Comparison of ENCODE assay signal across 9 cellular contexts in genomic region chr9:93951655-93952118, GRCh38. TPM values are rescaled to one million over a fixed set of nuclear protein-coding genes. Genes with fewer than 3 reads are reported as not detected.
A peak's percentile ranks its signal among the peaks of the same experiment; 100 is the strongest.
DNase-seq lines count a peak whose midpoint lies in the region; ATAC-seq and TF ChIP-seq lines count a peak whose summit lies in the region.
"Had no signal": no experiment of that assay in that cellular context is flagged by ENCODE, and none has a peak within 500 bp of the region (broad histone marks: within the 10 kb centered on the region; RNA-seq: fewer than 3 reads in every experiment).

No MANE protein-coding gene starts in this region.

- peaks cover 73% of the 10 kb centered on the region for H3K4me1 Mint-ChIP-seq in dendritic cell treated with granulocyte-macrophage colony-stimulating factor and Interleukin-4, amounts not matched to agents 40 ng/mL and 50 ng/mL, for 4 days (ENCODE audit: low read depth)
- H3K4me1 Mint-ChIP-seq in nephron progenitor cell = peaks cover 41% of the 10 kb centered on the region

- no peak for TF ChIP-seq CTCF in nephron progenitor cell (IDR thresholded peaks at IDR 0.05)

- intact Hi-C loops in Right ventricle myocardium inferior (cut with DNase I) = no loop called here
- intact Hi-C loops in cardiac septum (cut with DNase I) = no loop called here
- intact Hi-C loops in dendritic cell treated with granulocyte-macrophage colony-stimulating factor and Interleukin-4, amounts not matched to agents 40 ng/mL and 50 ng/mL, for 4 days (cut with micrococcal nuclease) = no loop called here

- no peaks in the 10 kb centered on the region for H3K4me1 ChIP-seq in urinary bladder (ENCODE audit: insufficient read depth)

- peak overlapping the region; percentile 49 for H3K4me3 ChIP-seq in urinary bladder (ENCODE audit: low read depth, low read length)

- H3K9me3 Mint-ChIP-seq in dendritic cell treated with granulocyte-macrophage colony-stimulating factor and Interleukin-4, amounts not matched to agents 40 ng/mL and 50 ng/mL, for 4 days = no peaks in the 10 kb centered on the region
- H3K9me3 Mint-ChIP-seq in nephron progenitor cell = peaks cover 17% of the 10 kb centered on the region
- H3K9me3 Mint-ChIP-seq: neural crest cell had no signal

- no peaks in the 10 kb centered on the region for H3K36me3 Mint-ChIP-seq in dendritic cell treated with granulocyte-macrophage colony-stimulating factor and Interleukin-4, amounts not matched to agents 40 ng/mL and 50 ng/mL, for 4 days (ENCODE audit: low read depth)
- H3K36me3 Mint-ChIP-seq in nephron progenitor cell (ENCODE audit: low read depth) = no peaks in the 10 kb centered on the region

- H3K27me3 Mint-ChIP-seq in dendritic cell treated with granulocyte-macrophage colony-stimulating factor and Interleukin-4, amounts not matched to agents 40 ng/mL and 50 ng/mL, for 4 days = peaks cover 92% of the 10 kb centered on the region
- peaks cover 95% of the 10 kb centered on the region for H3K27me3 Mint-ChIP-seq in nephron progenitor cell (ENCODE audit: low read depth, poor library complexity)

- no peaks in the 10 kb centered on the region for H3K36me3 ChIP-seq in urinary bladder (ENCODE audit: insufficient read depth)

- ATAC-seq in Right ventricle myocardium inferior = peak; percentile 32
- ATAC-seq in GM19467 (IDR thresholded peaks at IDR 0.05; ENCODE audit: unreplicated experiment) = no peak
- no peak for ATAC-seq in GM19023 (IDR thresholded peaks at IDR 0.05; ENCODE audit: unreplicated experiment)

- no peak overlapping the region for H3K27ac Mint-ChIP-seq in dendritic cell treated with granulocyte-macrophage colony-stimulating factor and Interleukin-4, amounts not matched to agents 40 ng/mL and 50 ng/mL, for 4 days
- no peak overlapping the region for H3K27ac Mint-ChIP-seq in nephron progenitor cell

- no peak for DNase-seq in Right ventricle myocardium inferior (ENCODE audit: missing footprints)
- no peak for DNase-seq in cardiac septum (ENCODE audit: low spot score)
- DNase-seq in nephron progenitor cell = peak; percentile 21
- DNase-seq in ecto neural progenitor cell (ENCODE audit: low spot score) = no peak

- H3K4me3 Mint-ChIP-seq in dendritic cell treated with granulocyte-macrophage colony-stimulating factor and Interleukin-4, amounts not matched to agents 40 ng/mL and 50 ng/mL, for 4 days = peak overlapping the region; percentile 51
- no peak overlapping the region for H3K4me3 Mint-ChIP-seq in nephron progenitor cell

- H3K27ac ChIP-seq in urinary bladder (ENCODE audit: low read depth) = no peak overlapping the region

- WGBS in urinary bladder = 1% methylated on average over 39 of the region's 39 CpGs

RNA-seq across cellular contexts. Expression of gene BARX1, which starts 3.5 kb away (rescaled TPM):
- not detected for total RNA-seq in Right ventricle myocardium inferior
- 0.19 TPM for total RNA-seq in cardiac septum
- total RNA-seq in urinary bladder = not detected
- not detected for polyA plus RNA-seq in urinary bladder
